8 cellular contexts compared by ENCODE assay signal in genomic region chr10:110919349-110919931, GRCh38. TPM values are rescaled to one million over a fixed set of nuclear protein-coding genes. Genes with fewer than 3 reads are reported as not detected.
DNase-seq lines count a peak whose midpoint lies in the region; ATAC-seq and TF ChIP-seq lines count a peak whose summit lies in the region.

TSS of gene SHOC2 (plus strand) at chr10:110919604. CDS start at chr10:110964359, 44,755 bp downstream.

- H3K4me3 ChIP-seq in SJSA1 (peak within 1 kb of the TSS; percentile 89), adipocyte (ENCODE audit: low read length) (peak within 1 kb of the TSS; percentile 97), right cardiac atrium (ENCODE audit: low read length) (peak within 1 kb of the TSS; percentile 99), gastrocnemius medialis (peak within 1 kb of the TSS; percentile 73 to 96 (median 92))

- in situ Hi-C loops in gastrocnemius medialis (cut with MboI; ENCODE audit: low sequenced_read_pairs in 4 of 4) = loop anchor here in 1 of 4 donors (25.0 kb wide), 1 partner anchor 607 kb away; the partner anchor contains the start of gene SMNDC1

- ATAC-seq in HG03025 (IDR thresholded peaks at IDR 0.05; ENCODE audit: low FRiP score, unreplicated experiment) (peak; percentile 88), right cardiac atrium (peak; percentile 60 to 62), gastrocnemius medialis (peak; percentile 9 to 31)

- DNase-seq in NCI-H345 treated with DMSO at 0.1 percent for 48 hours (lab: John Stamatoyannopoulos, UW; ENCODE audit: unreplicated experiment) (peak; percentile 37), NCI-H345 (lab: John Stamatoyannopoulos, UW) (no peak), SJSA1 (ENCODE audit: low read depth in 1 of 2, low spot score in 2 of 2) (peak in 1 of 2 experiments; percentile 100), adipocyte (ENCODE audit: low read depth) (peak; percentile 83), right cardiac atrium (peak; percentile 99 to 100 (median 100)), gastrocnemius medialis (peak; percentile 99 to 100), inferior parietal cortex (ENCODE audit: extremely low spot score) (no peak)

- H3K27ac ChIP-seq in SJSA1 (peak within 1 kb of the TSS; percentile 100), right cardiac atrium (ENCODE audit: low read length) (peak within 1 kb of the TSS; percentile 100), gastrocnemius medialis (peak within 1 kb of the TSS; percentile 95 to 100 (median 98))

- intact Hi-C loops in right cardiac atrium (cut with DNase I) = no loop called here
- intact Hi-C loops in gastrocnemius medialis (cut with DNase I; ENCODE audit: low total_unique reads) = loop anchor here (2.0 kb wide), 1 partner anchor 49 kb away; the partner anchor contains the start of gene PDCD4

- peak within 1 kb of the TSS; percentile 97 for H3K9ac ChIP-seq in adipocyte (ENCODE audit: low read length)

- H3K36me3 ChIP-seq in SJSA1 (peaks cover 3% of the 10 kb centered on the region; the same call in 1 of the 2 replicates), adipocyte (ENCODE audit: control insufficient read depth, insufficient read depth, low read length, severe bottlenecking) (no peaks in the 10 kb centered on the region), gastrocnemius medialis (no peaks in the 10 kb centered on the region)

- WGBS in right cardiac atrium = under 1% methylated on average over 60 of the region's 61 CpGs

- H3K9me3 ChIP-seq in SJSA1 (replicated peaks) = no peaks in the 10 kb centered on the region
- no peaks in the 10 kb centered on the region for H3K9me3 ChIP-seq in adipocyte (ENCODE audit: control insufficient read depth, low read length)
- H3K9me3 ChIP-seq in right cardiac atrium (ENCODE audit: control insufficient read depth, low read length) = no peaks in the 10 kb centered on the region
- H3K9me3 ChIP-seq in gastrocnemius medialis = no peaks in the 10 kb centered on the region

- peak in 1 of 5 experiments; percentile 15 for TF ChIP-seq CTCF in gastrocnemius medialis (IDR thresholded peaks at IDR 0.05 in 4 of 5, conservative IDR thresholded peaks at IDR 0.05 in 1 of 5)

- H3K27me3 ChIP-seq in SJSA1 (replicated peaks) (no peaks in the 10 kb centered on the region), adipocyte (replicated peaks; ENCODE audit: control insufficient read depth, insufficient read depth, low read length) (no peaks in the 10 kb centered on the region), right cardiac atrium (ENCODE audit: control insufficient read depth, insufficient read depth) (no peaks in the 10 kb centered on the region), gastrocnemius medialis (no peaks in the 10 kb centered on the region)

- H3K4me1 ChIP-seq in SJSA1 (replicated peaks) (peaks cover 37% of the 10 kb centered on the region), adipocyte (ENCODE audit: control insufficient read depth, insufficient read depth, low read length) (peaks cover 60% of the 10 kb centered on the region), right cardiac atrium (ENCODE audit: control insufficient read depth, insufficient read depth, low read length) (peaks cover 3% of the 10 kb centered on the region), gastrocnemius medialis (peaks cover 43 to 52% of the 10 kb centered on the region in 2 donors)

- TF ChIP-seq POLR2A in gastrocnemius medialis (IDR thresholded peaks at IDR 0.05) = peak; percentile 90 to 91

RNA-seq across cellular contexts. Expression of gene SHOC2, which starts in this region (rescaled TPM):
- 41.6 and 51.5 TPM in 2 replicates for total RNA-seq in SJSA1 (2014; rRNA removed; shearing (Covaris generic))
- total RNA-seq in right cardiac atrium (10 to 100 TPM; 49.4 to 60.7 (median 52.1) TPM), gastrocnemius medialis (10 to 100 TPM; 35.3 to 51.5 (median 43.5) TPM)
- 24.8 TPM for polyA plus RNA-seq in right cardiac atrium

Comparison
In these comparisons a context has a peak if more than half of its experiments do, and no peak if none do; other contexts are left out.
1. DNase-seq: peak in NCI-H345 treated with DMSO at 0.1 percent for 48 hours (single experiment), adipocyte (single experiment), right cardiac atrium (3 of 3) and gastrocnemius medialis (2 of 2); none in NCI-H345 (single experiment) and inferior parietal cortex (single experiment).
2. ATAC-seq: peak in every context shown above with its lines; median percentile 88 in HG03025; 61 in right cardiac atrium; 20 in gastrocnemius medialis.
3. Peak in every context shown above with its lines, with median percentiles within 50 percentile points of each other: H3K27ac ChIP-seq and H3K4me3 ChIP-seq.